8 cellular contexts compared by ENCODE assay signal in the genomic region with DNA sequence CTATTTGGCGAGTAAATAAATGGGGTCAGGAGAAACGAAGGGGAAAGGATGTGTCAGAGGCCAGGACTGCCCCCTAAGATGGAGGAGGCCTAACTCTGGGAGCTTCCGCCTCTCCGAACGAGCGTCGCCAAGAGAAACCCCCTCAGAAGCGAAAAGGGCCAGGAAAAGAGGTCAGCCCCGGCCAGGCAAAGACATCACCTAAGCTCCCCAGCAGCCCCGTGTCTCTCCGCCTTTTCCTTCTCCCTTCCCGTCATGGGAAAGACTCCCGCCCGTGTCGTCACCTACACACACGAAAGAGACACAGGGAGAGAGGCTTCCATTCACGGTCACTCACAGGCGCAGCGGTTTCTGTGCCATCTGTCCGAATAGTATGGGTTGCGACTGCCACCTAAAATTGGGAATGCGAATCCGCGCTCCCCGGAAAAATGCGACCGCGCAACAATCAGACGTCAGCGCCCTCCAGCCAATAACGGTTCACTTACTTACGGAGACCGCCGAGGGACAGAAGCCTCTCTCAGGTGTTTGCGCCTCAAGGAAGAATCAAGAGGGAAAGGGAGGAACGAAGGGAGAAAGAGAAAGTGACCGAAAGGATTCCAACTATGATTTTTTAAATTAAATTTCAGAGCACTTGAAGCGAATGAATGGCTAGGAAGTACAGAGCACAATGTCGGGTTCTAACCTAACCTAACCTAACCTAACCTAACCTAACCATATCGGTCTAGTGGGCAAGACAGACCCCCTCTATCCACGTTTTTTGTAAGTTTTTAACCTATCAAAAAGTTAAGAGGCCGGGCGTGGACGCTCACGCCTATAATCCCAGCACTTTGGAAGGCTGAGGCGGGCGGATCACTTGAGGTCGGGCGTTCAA. TPM values are rescaled to one million over a fixed set of nuclear protein-coding genes. Genes with fewer than 3 reads are reported as not detected.
DNase-seq lines count a peak whose midpoint lies in the region; ATAC-seq and TF ChIP-seq lines count a peak whose summit lies in the region.

Gene CWF19L1 (minus strand): TSS at position 402 of the 868 bp plus-strand sequence. CDS start 45 bp downstream, at position 357.

- DNase-seq in Caco-2 (peak; percentile 90 to 91), RPMI7951 (ENCODE audit: low read depth) (peak; percentile 85), fibroblast of lung (ENCODE audit: low read depth in 2 of 2) (peak; percentile 90 to 92)
- DNase-seq in activated T-helper 1 cell treated with anti-CD3 and anti-CD28 coated beads, Interleukin-2, amount 50 U/mL, for 16 hours (ENCODE audit: low read depth in 1 of 2, low spot score in 1 of 2) = peak; percentile 52 to 59
- peak; percentile 39 to 74 (median 64) for DNase-seq in naive thymus-derived CD4-positive, alpha-beta T cell

- H3K9me3 ChIP-seq in Caco-2 (no peaks in the 10 kb centered on the region), fibroblast of lung (ENCODE audit: control insufficient read depth, insufficient read depth, low read depth, low read length) (no peaks in the 10 kb centered on the region)
- no peaks in the 10 kb centered on the region for H3K9me3 ChIP-seq in naive thymus-derived CD4-positive, alpha-beta T cell (ENCODE audit: control insufficient read depth in 2 of 3, low read length in 3 of 3)

- H3K27ac Mint-ChIP-seq in Caco-2 (ENCODE audit: unreplicated experiment) = peak within 1 kb of the TSS; percentile 99
- H3K27ac Mint-ChIP-seq in naive thymus-derived CD4-positive, alpha-beta T cell = peak within 1 kb of the TSS; percentile 95 to 100 (median 99)
- peak within 1 kb of the TSS; percentile 99 for H3K27ac Mint-ChIP-seq in stimulated activated memory B cell treated with anti-CD40 and anti-IgM and Interleukin-4, amounts not matched to agents 10 μg/mL and 1 μg/mL and 100 μg/mL, for 72 hours

- no peaks in the 10 kb centered on the region for H3K9me3 Mint-ChIP-seq in Caco-2 (ENCODE audit: unreplicated experiment)
- H3K9me3 Mint-ChIP-seq in naive thymus-derived CD4-positive, alpha-beta T cell = peaks cover 0 to 2% (median 0%) of the 10 kb centered on the region in 11 donors
- H3K9me3 Mint-ChIP-seq in stimulated activated memory B cell treated with anti-CD40 and anti-IgM and Interleukin-4, amounts not matched to agents 10 μg/mL and 1 μg/mL and 100 μg/mL, for 72 hours = no peaks in the 10 kb centered on the region

- peak within 1 kb of the TSS; percentile 99 for H3K4me3 Mint-ChIP-seq in Caco-2 (ENCODE audit: unreplicated experiment)
- peak within 1 kb of the TSS; percentile 89 to 100 (median 100) for H3K4me3 Mint-ChIP-seq in naive thymus-derived CD4-positive, alpha-beta T cell
- H3K4me3 Mint-ChIP-seq in stimulated activated memory B cell treated with anti-CD40 and anti-IgM and Interleukin-4, amounts not matched to agents 10 μg/mL and 1 μg/mL and 100 μg/mL, for 72 hours = peak within 1 kb of the TSS; percentile 99

- H3K27me3 Mint-ChIP-seq in Caco-2 (ENCODE audit: insufficient read depth, unreplicated experiment) = no peaks in the 10 kb centered on the region
- no peaks in the 10 kb centered on the region for H3K27me3 Mint-ChIP-seq in naive thymus-derived CD4-positive, alpha-beta T cell
- no peaks in the 10 kb centered on the region for H3K27me3 Mint-ChIP-seq in stimulated activated memory B cell treated with anti-CD40 and anti-IgM and Interleukin-4, amounts not matched to agents 10 μg/mL and 1 μg/mL and 100 μg/mL, for 72 hours

- H3K79me2 ChIP-seq in KMS-11 (ENCODE audit: insufficient read depth, low read depth) (peaks cover 28% of the 10 kb centered on the region), fibroblast of lung (ENCODE audit: control insufficient read depth, insufficient read depth, low read length) (peaks cover 11% of the 10 kb centered on the region)

- TSS peak; percentile 96 for BruUV-seq in Caco-2 (replicated peaks; lab: Mats Ljungman, UMichigan)

- H4K20me1 ChIP-seq in KMS-11 (ENCODE audit: insufficient read depth) (no peaks in the 10 kb centered on the region), fibroblast of lung (ENCODE audit: control insufficient read depth, extremely low read depth, insufficient read depth, low read length) (no peaks in the 10 kb centered on the region)

- peaks cover 6% of the 10 kb centered on the region for H3K4me1 Mint-ChIP-seq in Caco-2 (ENCODE audit: low read depth, unreplicated experiment)
- H3K4me1 Mint-ChIP-seq in naive thymus-derived CD4-positive, alpha-beta T cell = peaks cover 17 to 40% (median 27%) of the 10 kb centered on the region in 7 donors
- H3K4me1 Mint-ChIP-seq in stimulated activated memory B cell treated with anti-CD40 and anti-IgM and Interleukin-4, amounts not matched to agents 10 μg/mL and 1 μg/mL and 100 μg/mL, for 72 hours = peaks cover 39% of the 10 kb centered on the region

- no peaks in the 10 kb centered on the region for H3K4me1 ChIP-seq in Caco-2
- peaks cover 16% of the 10 kb centered on the region for H3K4me1 ChIP-seq in KMS-11 (ENCODE audit: low read depth, poor library complexity, severe bottlenecking)
- H3K4me1 ChIP-seq in fibroblast of lung (ENCODE audit: control insufficient read depth, extremely low read depth, insufficient read depth, low read length) = no peaks in the 10 kb centered on the region
- H3K4me1 ChIP-seq in naive thymus-derived CD4-positive, alpha-beta T cell (ENCODE audit: control insufficient read depth in 2 of 2, insufficient read depth in 2 of 2, low read length in 2 of 2) = peaks cover 12 to 21% of the 10 kb centered on the region in 2 donors

- intact Hi-C loops in Caco-2 (cut with micrococcal nuclease; ENCODE audit: unreplicated experiment) = loop anchor here (1.0 kb wide), 2 partner anchors 19 to 34 kb away; partner anchors contain the start of gene BLOC1S2
- intact Hi-C loops in naive thymus-derived CD4-positive, alpha-beta T cell (cut with micrococcal nuclease) = loop anchor here (1.0 to 5.0 kb wide), 6 partner anchors 19 to 535 kb away; partner anchors contain the start of genes BLOC1S2 (in 2 of the 2), CHUK (in 2 of the 2), ERLIN1 (in 2 of the 2) and COX15 (in 1 of the 2)

- TF ChIP-seq CTCF in Caco-2 (IDR thresholded peaks at IDR 0.05; ENCODE audit: insufficient read depth in 1 of 2, low read depth in 1 of 2, low read length in 1 of 2, severe bottlenecking in 1 of 2, unreplicated experiment in 1 of 2) (no peak), KMS-11 (conservative IDR thresholded peaks at IDR 0.05; ENCODE audit: low read depth, low read length) (no peak), fibroblast of lung (conservative IDR thresholded peaks at IDR 0.05 in 1 of 2, IDR thresholded peaks at IDR 0.05 in 1 of 2; ENCODE audit: low read depth in 1 of 2, low read length in 2 of 2) (no peak)

- ATAC-seq in GM21515 (IDR thresholded peaks at IDR 0.05; ENCODE audit: unreplicated experiment) = peak; percentile 71
- peak; percentile 91 for ATAC-seq in naive thymus-derived CD4-positive, alpha-beta T cell
- peak; percentile 87 for ATAC-seq in stimulated activated memory B cell treated with anti-CD40 and anti-IgM and Interleukin-4, amounts not matched to agents 10 μg/mL and 1 μg/mL and 100 μg/mL, for 72 hours

- POLR2A ChIA-PET in Caco-2 (lab: Charles Lee) = interaction anchor here (0.9 kb wide), 1 partner anchor 106 kb away, joined by 10 read pairs; no protein-coding TSS in a partner anchor
- POLR2A ChIA-PET in naive thymus-derived CD4-positive, alpha-beta T cell (lab: Charles Lee) = interaction anchor here (1.3 kb wide), 1 partner anchor 20 kb away, joined by 4 read pairs; no protein-coding TSS in a partner anchor

- no peaks in the 10 kb centered on the region for H3K27me3 ChIP-seq in Caco-2 (replicated peaks; ENCODE audit: control insufficient read depth, insufficient read depth, low read length)
- no peaks in the 10 kb centered on the region for H3K27me3 ChIP-seq in KMS-11 (ENCODE audit: insufficient read depth, low read depth)
- no peaks in the 10 kb centered on the region for H3K27me3 ChIP-seq in fibroblast of lung (ENCODE audit: control insufficient read depth, insufficient read depth, low read length)
- no peaks in the 10 kb centered on the region for H3K27me3 ChIP-seq in naive thymus-derived CD4-positive, alpha-beta T cell (ENCODE audit: control insufficient read depth in 2 of 2, insufficient read depth in 2 of 2, low read length in 2 of 2)

- CTCF ChIA-PET in Caco-2 (lab: Charles Lee) = no interaction called here
- CTCF ChIA-PET in naive thymus-derived CD4-positive, alpha-beta T cell (lab: Charles Lee) = no interaction called here

- H3K9ac ChIP-seq in KMS-11 = peak within 1 kb of the TSS; percentile 70
- peak within 1 kb of the TSS; percentile 66 for H3K9ac ChIP-seq in fibroblast of lung (ENCODE audit: insufficient read depth, low read length)

- H3K4me2 ChIP-seq in KMS-11 (peak within 1 kb of the TSS; percentile 81), fibroblast of lung (ENCODE audit: extremely low read depth, insufficient read depth, low read length) (peak within 1 kb of the TSS; percentile 83)

- peak within 1 kb of the TSS; percentile 94 for H2AFZ ChIP-seq in KMS-11 (ENCODE audit: low read depth)
- H2AFZ ChIP-seq in fibroblast of lung (ENCODE audit: low read length) = peak within 1 kb of the TSS; percentile 86

- H3K36me3 ChIP-seq in Caco-2 (ENCODE audit: control insufficient read depth, insufficient read depth, low read length) (no peaks in the 10 kb centered on the region), KMS-11 (ENCODE audit: insufficient read depth) (no peaks in the 10 kb centered on the region), fibroblast of lung (ENCODE audit: control insufficient read depth, insufficient read depth, low read length) (no peaks in the 10 kb centered on the region)
- peaks cover 0 to 6% (median 0%) of the 10 kb centered on the region in 3 experiments for H3K36me3 ChIP-seq in naive thymus-derived CD4-positive, alpha-beta T cell (ENCODE audit: control insufficient read depth in 2 of 3, insufficient read depth in 3 of 3, low read length in 3 of 3)

- H3K36me3 Mint-ChIP-seq in Caco-2 (ENCODE audit: insufficient read depth, unreplicated experiment) = peaks cover 11% of the 10 kb centered on the region
- peaks cover 0 to 3% (median 2%) of the 10 kb centered on the region in 5 donors for H3K36me3 Mint-ChIP-seq in naive thymus-derived CD4-positive, alpha-beta T cell
- peaks cover 21% of the 10 kb centered on the region for H3K36me3 Mint-ChIP-seq in stimulated activated memory B cell treated with anti-CD40 and anti-IgM and Interleukin-4, amounts not matched to agents 10 μg/mL and 1 μg/mL and 100 μg/mL, for 72 hours

- H3K27ac ChIP-seq in KMS-11 (peak within 1 kb of the TSS; percentile 48), fibroblast of lung (ENCODE audit: insufficient read depth, low read length) (peak within 1 kb of the TSS; percentile 82)
- H3K27ac ChIP-seq in naive thymus-derived CD4-positive, alpha-beta T cell (ENCODE audit: low read depth, low read length) = peak within 1 kb of the TSS; percentile 96

- H3K4me3 ChIP-seq in Caco-2 (ENCODE audit: low read depth, low read length) (peak within 1 kb of the TSS; percentile 89), KMS-11 (IDR thresholded peaks at IDR 0.05; ENCODE audit: insufficient read depth, low read depth, low read length) (no peak within 1 kb of the TSS), fibroblast of lung (replicated peaks in 1 of 4; ENCODE audit: control extremely low read depth in 1 of 4, insufficient read depth in 1 of 4, low read depth in 3 of 4, low read length in 4 of 4) (peak within 1 kb of the TSS; percentile 47 to 96 (median 74))
- H3K4me3 ChIP-seq in naive thymus-derived CD4-positive, alpha-beta T cell (ENCODE audit: low read length) = peak within 1 kb of the TSS; percentile 93

RNA-seq across cellular contexts. Expression of gene CWF19L1, which starts in this region (rescaled TPM):
- total RNA-seq in Caco-2 (2022) = 41.1 and 41.2 TPM in 2 replicates
- 31.2 and 36.9 TPM in 2 replicates for total RNA-seq in RPMI7951 (2014; rRNA removed; shearing (Covaris generic))
- 17.3 and 21.3 TPM in 2 replicates for total RNA-seq in fibroblast of lung
- polyA plus RNA-seq in fibroblast of lung = 16.0 and 16.3 TPM in 2 replicates
- 12.7 and 15.0 TPM in 2 replicates for polyA plus RNA-seq in fibroblast of lung (2012)
- polyA minus RNA-seq in fibroblast of lung (ENCODE audit: low replicate concordance) = 11.5 and 16.7 TPM in 2 replicates
- total RNA-seq in naive thymus-derived CD4-positive, alpha-beta T cell = 10 to 100 TPM; 41.8 to 46.8 (median 42.6) TPM
- polyA plus RNA-seq in naive thymus-derived CD4-positive, alpha-beta T cell = 10 to 100 TPM; 31.2 to 45.0 TPM
